In genomic region chr19:16330368-16330801, GRCh38 we compare ENCODE assay signal across 9 cellular contexts. TPM values are rescaled to one million over a fixed set of nuclear protein-coding genes. Genes with fewer than 3 reads are reported as not detected.
DNase-seq lines count a peak whose midpoint lies in the region; ATAC-seq, FAIRE-seq and TF ChIP-seq lines count a peak whose summit lies in the region.
"Had no signal": no experiment of that assay in that cellular context is flagged by ENCODE, and none has a peak within 500 bp of the region (broad histone marks: within the 10 kb centered on the region; RNA-seq: fewer than 3 reads in every experiment).

No MANE protein-coding gene starts in this region.

- H3K27ac Mint-ChIP-seq in HFFc6 = peak overlapping the region; percentile 87
- peak overlapping the region; percentile 78 for H3K27ac Mint-ChIP-seq in activated naive CD8-positive, alpha-beta T cell treated with anti-CD3 and anti-CD28 coated beads, Interleukin-2, amount 10 ng/mL, durations not matched to agents 7 days and 5 days

- TF ChIP-seq CTCF in HFFc6 (IDR thresholded peaks at IDR 0.05) = no peak
- TF ChIP-seq CTCF in keratinocyte (optimal IDR thresholded peaks at IDR 0.05 in 1 of 3, IDR thresholded peaks at IDR 0.05 in 1 of 3, conservative IDR thresholded peaks at IDR 0.05 in 1 of 3; ENCODE audit: extremely low read depth in 1 of 3, insufficient read depth in 2 of 3, low read length in 3 of 3) = no peak

- H3K27ac ChIP-seq in keratinocyte (ENCODE audit: control insufficient read depth, insufficient read depth, low read length) = no peak overlapping the region

- no peak overlapping the region for H3K4me3 ChIP-seq in keratinocyte (ENCODE audit: control insufficient read depth in 2 of 3, extremely low read depth in 1 of 3, insufficient read depth in 2 of 3, low read depth in 1 of 3, low read length in 3 of 3)

- no peaks in the 10 kb centered on the region for H4K20me1 ChIP-seq in keratinocyte (ENCODE audit: control insufficient read depth, extremely low read depth, insufficient read depth, low read length)

- dilution Hi-C loops in keratinocyte (cut with MboI; ENCODE audit: extremely low pct_ligation_motif_present, low sequenced_read_pairs) = no loop called here

- H3K36me3 ChIP-seq in keratinocyte (ENCODE audit: control insufficient read depth in 2 of 2, extremely low read depth in 1 of 2, insufficient read depth in 2 of 2, low read length in 2 of 2) = no peaks in the 10 kb centered on the region

- no peaks in the 10 kb centered on the region for H3K27me3 ChIP-seq in keratinocyte (ENCODE audit: control insufficient read depth, extremely low read depth, insufficient read depth, low read length)

- DNase-seq in AG20443 (ENCODE audit: low spot score) = peak; percentile 63
- DNase-seq in HFFc6 = peak; percentile 94
- DNase-seq in T follicular helper cell (ENCODE audit: low read depth) = peak; percentile 94
- DNase-seq in activated naive CD8-positive, alpha-beta T cell treated with anti-CD3 and anti-CD28 coated beads, Interleukin-2, amount 10 ng/mL, durations not matched to agents 7 days and 5 days = peak; percentile 75
- DNase-seq in keratinocyte (ENCODE audit: low read depth, low spot score) = peak; percentile 70
- peak; percentile 87 to 97 for DNase-seq in stimulated activated CD8-positive, alpha-beta memory T cell treated with anti-CD3 and anti-CD28 coated beads, Interleukin-15, amount 100 ng/mL, for 4 hours (ENCODE audit: low read depth in 2 of 2)
- no peak for DNase-seq in NCI-H2227 treated with DMSO at 0.1 percent for 48 hours (lab: John Stamatoyannopoulos, UW)

- peak; percentile 78 for ATAC-seq in activated naive CD8-positive, alpha-beta T cell treated with anti-CD3 and anti-CD28 coated beads, Interleukin-2, amount 10 ng/mL, durations not matched to agents 7 days and 5 days (ENCODE audit: low read depth)
- ATAC-seq in GM18858 (IDR thresholded peaks at IDR 0.05; ENCODE audit: unreplicated experiment) = no peak

- peak; percentile 92 for FAIRE-seq in keratinocyte (lab: Jason Lieb, UNC)

- peaks cover 60% of the 10 kb centered on the region for H3K27me3 Mint-ChIP-seq in HFFc6 (ENCODE audit: insufficient read depth)
- H3K27me3 Mint-ChIP-seq in activated naive CD8-positive, alpha-beta T cell treated with anti-CD3 and anti-CD28 coated beads, Interleukin-2, amount 10 ng/mL, durations not matched to agents 7 days and 5 days = peaks cover 31% of the 10 kb centered on the region

- H3K4me3 Mint-ChIP-seq in HFFc6 = peak overlapping the region; percentile 80
- H3K4me3 Mint-ChIP-seq in activated naive CD8-positive, alpha-beta T cell treated with anti-CD3 and anti-CD28 coated beads, Interleukin-2, amount 10 ng/mL, durations not matched to agents 7 days and 5 days = peak overlapping the region; percentile 59
- H3K4me3 Mint-ChIP-seq: dendritic cell treated with granulocyte-macrophage colony-stimulating factor and Interleukin-4, amounts not matched to agents 40 ng/mL and 50 ng/mL, for 4 days had no signal

- H3K4me2 ChIP-seq in keratinocyte (ENCODE audit: control insufficient read depth, extremely low read depth, insufficient read depth, low read depth, low read length) = no peak overlapping the region

- POLR2A ChIA-PET in activated naive CD8-positive, alpha-beta T cell treated with anti-CD3 and anti-CD28 coated beads, Interleukin-2, amount 10 ng/mL, durations not matched to agents 7 days and 5 days (lab: Charles Lee) = interaction anchor here (0.5 to 10.1 kb wide), 10 partner anchors 8 to 221 kb away, joined by 3 to 532 read pairs (median 6); no protein-coding TSS in a partner anchor

- H3K79me2 ChIP-seq in keratinocyte (ENCODE audit: control insufficient read depth, insufficient read depth, low read length) = no peaks in the 10 kb centered on the region

- H3K36me3 Mint-ChIP-seq in HFFc6 (ENCODE audit: low read depth) = peaks cover 42% of the 10 kb centered on the region
- peaks cover 34% of the 10 kb centered on the region for H3K36me3 Mint-ChIP-seq in activated naive CD8-positive, alpha-beta T cell treated with anti-CD3 and anti-CD28 coated beads, Interleukin-2, amount 10 ng/mL, durations not matched to agents 7 days and 5 days

- no peaks in the 10 kb centered on the region for H3K9me3 ChIP-seq in keratinocyte (ENCODE audit: control insufficient read depth, low read depth, low read length)

- no peaks in the 10 kb centered on the region for H3K9me1 ChIP-seq in keratinocyte (ENCODE audit: control insufficient read depth, extremely low read depth, insufficient read depth, low read length)

- peaks cover 24% of the 10 kb centered on the region for H3K9me3 Mint-ChIP-seq in HFFc6
- no peaks in the 10 kb centered on the region for H3K9me3 Mint-ChIP-seq in activated naive CD8-positive, alpha-beta T cell treated with anti-CD3 and anti-CD28 coated beads, Interleukin-2, amount 10 ng/mL, durations not matched to agents 7 days and 5 days
- H3K9me3 Mint-ChIP-seq: dendritic cell treated with granulocyte-macrophage colony-stimulating factor and Interleukin-4, amounts not matched to agents 40 ng/mL and 50 ng/mL, for 4 days had no signal

- H3K4me1 ChIP-seq in keratinocyte (ENCODE audit: control insufficient read depth, extremely low read depth, insufficient read depth, low read length) = peaks cover 11% of the 10 kb centered on the region

- no peak overlapping the region for H2AFZ ChIP-seq in keratinocyte (ENCODE audit: control insufficient read depth, low read length)

- no peak overlapping the region for H3K9ac ChIP-seq in keratinocyte (ENCODE audit: control insufficient read depth, extremely low read depth, insufficient read depth, low read length)

- H3K4me1 Mint-ChIP-seq in HFFc6 (ENCODE audit: low read depth) = peaks cover 63% of the 10 kb centered on the region
- peaks cover 43% of the 10 kb centered on the region for H3K4me1 Mint-ChIP-seq in activated naive CD8-positive, alpha-beta T cell treated with anti-CD3 and anti-CD28 coated beads, Interleukin-2, amount 10 ng/mL, durations not matched to agents 7 days and 5 days

RNA-seq across cellular contexts. Expression of gene KLF2, which starts 5.8 kb away (rescaled TPM):
- total RNA-seq in HFFc6 (2021; fragmentation: NEBNext Ultra II Directional; extraction: Animal tissue kit (Norgen Biotek cat#: 25700)) = 10 to 100 TPM; 26.4 to 36.8 (median 32.4) TPM
- total RNA-seq in activated naive CD8-positive, alpha-beta T cell treated with anti-CD3 and anti-CD28 coated beads, Interleukin-2, amount 10 ng/mL, durations not matched to agents 7 days and 5 days = 100 to 1,000 TPM; 172 to 193 TPM
- polyA plus RNA-seq in keratinocyte = 0.09 TPM in 1 of 3 replicates, not detected in the others
- 0.30 TPM for polyA plus RNA-seq in keratinocyte (2011; ENCODE audit: low read depth)
- 0.06 and 0.08 TPM in 2 replicates for polyA plus RNA-seq in keratinocyte (2011; cell fraction: cytosol; rRNA removed)
- 0.10 and 0.13 TPM in 2 replicates for polyA plus RNA-seq in keratinocyte (2011; cell fraction: nucleus; rRNA removed)
- 0.17 and 0.30 TPM in 2 replicates for polyA plus RNA-seq in keratinocyte (2012; ENCODE audit: low replicate concordance)
- polyA minus RNA-seq in keratinocyte = 0.23 TPM in 1 of 3 replicates, not detected in the others
- not detected for polyA minus RNA-seq in keratinocyte (2011; cell fraction: cytosol; rRNA and poly(A)+ RNA removed)
- polyA minus RNA-seq in keratinocyte (2011; cell fraction: nucleus; rRNA and poly(A)+ RNA removed) = 0.32 TPM in 1 of 2 replicates, not detected in the other

Comparison
In these comparisons a context has a peak if more than half of its experiments do, and no peak if none do; other contexts are left out.
1. RNA of gene KLF2, which starts 5.8 kb away (total RNA-seq): 172 to 193 TPM in activated naive CD8-positive, alpha-beta T cell treated with anti-CD3 and anti-CD28 coated beads, Interleukin-2, amount 10 ng/mL, durations not matched to agents 7 days and 5 days; 26.4 to 36.8 TPM in HFFc6; every median in the first group is over 4 times any median in the second.